In the genomic region with DNA sequence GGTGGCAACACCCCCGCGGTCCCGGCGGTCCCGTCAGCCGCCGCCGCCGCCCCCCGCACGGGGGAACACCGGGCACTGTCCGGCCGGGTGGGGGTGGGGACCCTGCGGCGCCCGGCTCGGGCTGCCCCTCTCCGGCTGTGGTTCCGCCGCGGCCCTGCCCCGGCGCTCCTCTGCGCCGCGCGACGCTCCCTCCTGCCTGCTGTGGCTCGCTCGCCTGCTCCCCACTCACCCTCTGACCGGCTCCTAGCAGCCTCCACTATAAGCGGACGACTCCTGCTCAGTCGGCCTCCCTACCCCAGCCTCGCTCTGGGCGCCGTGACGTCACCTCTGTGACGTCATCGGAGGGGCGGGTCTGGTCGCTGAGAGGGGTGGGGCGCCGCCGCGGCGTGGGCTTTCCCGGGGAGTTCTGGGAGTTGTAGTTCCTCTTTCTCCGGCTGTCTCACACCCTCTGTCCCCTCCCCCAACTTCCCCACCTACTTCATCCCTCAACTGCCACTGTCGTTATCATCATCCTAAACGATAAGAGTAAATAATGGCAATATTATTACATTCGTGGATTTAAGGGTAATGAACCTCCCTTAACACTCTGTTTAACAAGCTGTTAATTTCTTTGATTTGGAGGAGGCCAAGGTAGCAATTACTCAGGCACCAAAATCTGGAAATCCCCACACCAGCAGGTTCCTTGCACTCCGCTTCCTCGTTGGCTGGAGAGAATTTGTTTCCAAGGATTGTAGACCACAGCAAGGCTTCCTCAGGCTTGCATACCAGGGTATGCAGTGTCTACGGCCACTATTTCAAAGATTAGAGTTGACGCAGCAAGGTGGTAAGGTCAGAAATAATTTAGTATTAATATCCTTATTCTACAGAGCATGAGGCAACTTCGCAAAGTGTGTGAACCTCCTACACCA, we compare ENCODE assay signal across 2 cellular contexts.
TF ChIP-seq lines count a peak whose summit lies in the region.

A gene (minus strand): TSS at position 308 of the 908 bp plus-strand sequence. CDS start 405 bp downstream, outside the sequence.

TF ChIP-seq in HEK293, 187 proteins besides CTCF, POLR2A, EP300 and RAD21 (continued from another document and continues in another):
- TF ChIP-seq ZNF701 (tag by site-specific recombination; IDR thresholded peaks at IDR 0.05) (0 out of 2 replicates have a peak, but pooled peaks have one; percentile 66), SCRT2 (tag by site-specific recombination; IDR thresholded peaks at IDR 0.05) (no peak), ZFP37 (tag by site-specific recombination; IDR thresholded peaks at IDR 0.05) (no peak), ZSCAN30 (tag by site-specific recombination; IDR thresholded peaks at IDR 0.05) (peak; percentile 83), ZNF600 (tag by site-specific recombination; IDR thresholded peaks at IDR 0.05) (peak; percentile 71), YY2 (tag by site-specific recombination; IDR thresholded peaks at IDR 0.05) (peak; percentile 44; the same call in 1 of the 2 replicates), ZNF48 (tag by site-specific recombination; IDR thresholded peaks at IDR 0.05) (no peak), ZNF610 (tag by site-specific recombination; IDR thresholded peaks at IDR 0.05; ENCODE audit: borderline replicate concordance) (peak; percentile 35; the same call in 1 of the 2 replicates), PRDM1 (tag by site-specific recombination; IDR thresholded peaks at IDR 0.05) (no peak), ZNF624 (tag by site-specific recombination; IDR thresholded peaks at IDR 0.05) (no peak), WT1 (tag by site-specific recombination; IDR thresholded peaks at IDR 0.05) (peak; percentile 42; the same call in 1 of the 2 replicates), ZNF239 (tag by site-specific recombination; IDR thresholded peaks at IDR 0.05) (no peak), REPIN1 (tag by site-specific recombination; IDR thresholded peaks at IDR 0.05; ENCODE audit: low read depth) (no peak)
- TF ChIP-seq, protein P1, sequence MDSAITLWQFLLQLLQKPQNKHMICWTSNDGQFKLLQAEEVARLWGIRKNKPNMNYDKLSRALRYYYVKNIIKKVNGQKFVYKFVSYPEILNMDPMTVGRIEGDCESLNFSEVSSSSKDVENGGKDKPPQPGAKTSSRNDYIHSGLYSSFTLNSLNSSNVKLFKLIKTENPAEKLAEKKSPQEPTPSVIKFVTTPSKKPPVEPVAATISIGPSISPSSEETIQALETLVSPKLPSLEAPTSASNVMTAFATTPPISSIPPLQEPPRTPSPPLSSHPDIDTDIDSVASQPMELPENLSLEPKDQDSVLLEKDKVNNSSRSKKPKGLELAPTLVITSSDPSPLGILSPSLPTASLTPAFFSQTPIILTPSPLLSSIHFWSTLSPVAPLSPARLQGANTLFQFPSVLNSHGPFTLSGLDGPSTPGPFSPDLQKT (IDR thresholded peaks at IDR 0.05; ENCODE audit: borderline replicate concordance, low read depth, low read length) = no peak
- TF ChIP-seq, protein P2, sequence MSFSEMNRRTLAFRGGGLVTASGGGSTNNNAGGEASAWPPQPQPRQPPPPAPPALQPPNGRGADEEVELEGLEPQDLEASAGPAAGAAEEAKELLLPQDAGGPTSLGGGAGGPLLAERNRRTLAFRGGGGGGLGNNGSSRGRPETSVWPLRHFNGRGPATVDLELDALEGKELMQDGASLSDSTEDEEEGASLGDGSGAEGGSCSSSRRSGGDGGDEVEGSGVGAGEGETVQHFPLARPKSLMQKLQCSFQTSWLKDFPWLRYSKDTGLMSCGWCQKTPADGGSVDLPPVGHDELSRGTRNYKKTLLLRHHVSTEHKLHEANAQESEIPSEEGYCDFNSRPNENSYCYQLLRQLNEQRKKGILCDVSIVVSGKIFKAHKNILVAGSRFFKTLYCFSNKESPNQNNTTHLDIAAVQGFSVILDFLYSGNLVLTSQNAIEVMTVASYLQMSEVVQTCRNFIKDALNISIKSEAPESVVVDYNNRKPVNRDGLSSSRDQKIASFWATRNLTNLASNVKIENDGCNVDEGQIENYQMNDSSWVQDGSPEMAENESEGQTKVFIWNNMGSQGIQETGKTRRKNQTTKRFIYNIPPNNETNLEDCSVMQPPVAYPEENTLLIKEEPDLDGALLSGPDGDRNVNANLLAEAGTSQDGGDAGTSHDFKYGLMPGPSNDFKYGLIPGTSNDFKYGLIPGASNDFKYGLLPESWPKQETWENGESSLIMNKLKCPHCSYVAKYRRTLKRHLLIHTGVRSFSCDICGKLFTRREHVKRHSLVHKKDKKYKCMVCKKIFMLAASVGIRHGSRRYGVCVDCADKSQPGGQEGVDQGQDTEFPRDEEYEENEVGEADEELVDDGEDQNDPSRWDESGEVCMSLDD (tag by site-specific recombination; IDR thresholded peaks at IDR 0.05) = peak; percentile 13; the same call in 1 of the 2 replicates
- TF ChIP-seq, protein P3, sequence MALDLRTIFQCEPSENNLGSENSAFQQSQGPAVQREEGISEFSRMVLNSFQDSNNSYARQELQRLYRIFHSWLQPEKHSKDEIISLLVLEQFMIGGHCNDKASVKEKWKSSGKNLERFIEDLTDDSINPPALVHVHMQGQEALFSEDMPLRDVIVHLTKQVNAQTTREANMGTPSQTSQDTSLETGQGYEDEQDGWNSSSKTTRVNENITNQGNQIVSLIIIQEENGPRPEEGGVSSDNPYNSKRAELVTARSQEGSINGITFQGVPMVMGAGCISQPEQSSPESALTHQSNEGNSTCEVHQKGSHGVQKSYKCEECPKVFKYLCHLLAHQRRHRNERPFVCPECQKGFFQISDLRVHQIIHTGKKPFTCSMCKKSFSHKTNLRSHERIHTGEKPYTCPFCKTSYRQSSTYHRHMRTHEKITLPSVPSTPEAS (tag by site-specific recombination; IDR thresholded peaks at IDR 0.05) = no peak
- TF ChIP-seq, protein P4, sequence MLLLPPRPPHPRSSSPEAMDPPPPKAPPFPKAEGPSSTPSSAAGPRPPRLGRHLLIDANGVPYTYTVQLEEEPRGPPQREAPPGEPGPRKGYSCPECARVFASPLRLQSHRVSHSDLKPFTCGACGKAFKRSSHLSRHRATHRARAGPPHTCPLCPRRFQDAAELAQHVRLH (tag by site-specific recombination; IDR thresholded peaks at IDR 0.05) = 0 out of 2 replicates have a peak, but pooled peaks have one; percentile 48

TF ChIP-seq in SK-N-SH treated with all-trans-retinoic acid at 6 μM for 48 hours, 23 proteins besides CTCF, POLR2A, EP300 and RAD21 (continued from another document):
- TF ChIP-seq, protein P5, sequence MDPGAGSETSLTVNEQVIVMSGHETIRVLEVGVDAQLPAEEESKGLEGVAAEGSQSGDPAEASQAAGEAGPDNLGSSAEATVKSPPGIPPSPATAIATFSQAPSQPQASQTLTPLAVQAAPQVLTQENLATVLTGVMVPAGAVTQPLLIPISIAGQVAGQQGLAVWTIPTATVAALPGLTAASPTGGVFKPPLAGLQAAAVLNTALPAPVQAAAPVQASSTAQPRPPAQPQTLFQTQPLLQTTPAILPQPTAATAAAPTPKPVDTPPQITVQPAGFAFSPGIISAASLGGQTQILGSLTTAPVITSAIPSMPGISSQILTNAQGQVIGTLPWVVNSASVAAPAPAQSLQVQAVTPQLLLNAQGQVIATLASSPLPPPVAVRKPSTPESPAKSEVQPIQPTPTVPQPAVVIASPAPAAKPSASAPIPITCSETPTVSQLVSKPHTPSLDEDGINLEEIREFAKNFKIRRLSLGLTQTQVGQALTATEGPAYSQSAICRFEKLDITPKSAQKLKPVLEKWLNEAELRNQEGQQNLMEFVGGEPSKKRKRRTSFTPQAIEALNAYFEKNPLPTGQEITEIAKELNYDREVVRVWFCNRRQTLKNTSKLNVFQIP (CRISPR knock-in tag; IDR thresholded peaks at IDR 0.05; ENCODE audit: borderline replicate concordance, low read depth) = no peak
- TF ChIP-seq, protein P6, sequence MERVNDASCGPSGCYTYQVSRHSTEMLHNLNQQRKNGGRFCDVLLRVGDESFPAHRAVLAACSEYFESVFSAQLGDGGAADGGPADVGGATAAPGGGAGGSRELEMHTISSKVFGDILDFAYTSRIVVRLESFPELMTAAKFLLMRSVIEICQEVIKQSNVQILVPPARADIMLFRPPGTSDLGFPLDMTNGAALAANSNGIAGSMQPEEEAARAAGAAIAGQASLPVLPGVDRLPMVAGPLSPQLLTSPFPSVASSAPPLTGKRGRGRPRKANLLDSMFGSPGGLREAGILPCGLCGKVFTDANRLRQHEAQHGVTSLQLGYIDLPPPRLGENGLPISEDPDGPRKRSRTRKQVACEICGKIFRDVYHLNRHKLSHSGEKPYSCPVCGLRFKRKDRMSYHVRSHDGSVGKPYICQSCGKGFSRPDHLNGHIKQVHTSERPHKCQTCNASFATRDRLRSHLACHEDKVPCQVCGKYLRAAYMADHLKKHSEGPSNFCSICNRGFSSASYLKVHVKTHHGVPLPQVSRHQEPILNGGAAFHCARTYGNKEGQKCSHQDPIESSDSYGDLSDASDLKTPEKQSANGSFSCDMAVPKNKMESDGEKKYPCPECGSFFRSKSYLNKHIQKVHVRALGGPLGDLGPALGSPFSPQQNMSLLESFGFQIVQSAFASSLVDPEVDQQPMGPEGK (CRISPR knock-in tag; IDR thresholded peaks at IDR 0.05; ENCODE audit: borderline replicate concordance) = no peak
- TF ChIP-seq ZFP3 (CRISPR knock-in tag; IDR thresholded peaks at IDR 0.05) = peak; percentile 82
- TF ChIP-seq CSDC2 (CRISPR knock-in tag; IDR thresholded peaks at IDR 0.05) = 0 out of 2 replicates have a peak, but pooled peaks have one; percentile 91
- no peak for TF ChIP-seq TOX (CRISPR knock-in tag; IDR thresholded peaks at IDR 0.05; ENCODE audit: borderline replicate concordance)
- TF ChIP-seq ZNF565 (CRISPR knock-in tag; conservative IDR thresholded peaks at IDR 0.05; ENCODE audit: low read depth) = no peak; the same call in 1 of the 2 replicates
